ENCODE assay signal across 8 cellular contexts in the genomic region with DNA sequence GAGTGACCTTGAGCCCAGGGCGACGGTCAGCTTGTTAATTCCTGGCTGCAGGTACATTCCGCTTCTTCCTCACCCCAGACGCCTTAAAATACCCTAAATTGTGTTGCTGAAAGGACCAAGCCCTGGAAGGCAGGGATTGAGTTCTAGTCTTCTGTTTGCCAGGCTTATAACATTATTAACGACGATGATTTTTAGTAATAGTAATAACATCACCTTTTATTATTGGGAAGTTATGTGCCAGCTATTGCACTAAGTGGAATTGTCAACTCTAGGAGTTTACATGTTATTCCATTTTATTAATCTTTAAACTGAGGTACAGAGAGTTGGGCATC. TPM values are rescaled to one million over a fixed set of nuclear protein-coding genes. Genes with fewer than 3 reads are reported as not detected.
DNase-seq lines count a peak whose midpoint lies in the region; ATAC-seq and TF ChIP-seq lines count a peak whose summit lies in the region.

No MANE protein-coding gene starts in this region.

- TF ChIP-seq RAD21 in HCT116 (IDR thresholded peaks at IDR 0.05; ENCODE audit: low read depth) = no peak

- no peak for TF ChIP-seq POLR2A in HCT116 (IDR thresholded peaks at IDR 0.05; ENCODE audit: borderline replicate concordance, extremely low read depth, insufficient read depth, insufficient read length)

- H2AFZ ChIP-seq in HCT116 (ENCODE audit: low read depth, low read length, poor library complexity, severe bottlenecking) = no peak overlapping the region
- H2AFZ ChIP-seq in hepatocyte = peak overlapping the region; percentile 54

- BruUV-seq in HCT116 (replicated peaks; lab: Mats Ljungman, UMichigan) = TSS peak; percentile 81

- intact Hi-C loops in HCT116 (cut with micrococcal nuclease) = no loop called here
- intact Hi-C loops in activated CD8-positive, alpha-beta T cell treated with anti-CD3 and anti-CD28 coated beads for 36 hours (cut with micrococcal nuclease) = no loop called here

- peak overlapping the region; percentile 98 for H3K27ac Mint-ChIP-seq in activated CD8-positive, alpha-beta T cell treated with anti-CD3 and anti-CD28 coated beads for 36 hours

- H3K9me2 ChIP-seq in HCT116 (ENCODE audit: insufficient read depth) = no peaks in the 10 kb centered on the region
- H3K9me2 ChIP-seq in hepatocyte (replicated peaks; ENCODE audit: insufficient read depth) = no peaks in the 10 kb centered on the region

- H3K79me2 ChIP-seq in HCT116 (ENCODE audit: insufficient read depth, low read length) (peaks cover 79% of the 10 kb centered on the region), hepatocyte (peaks cover 63% of the 10 kb centered on the region)

- H3K27ac ChIP-seq in HCT116 (ENCODE audit: low read depth, low read length) = peak overlapping the region; percentile 52
- peak overlapping the region; percentile 83 for H3K27ac ChIP-seq in hepatocyte
- peak overlapping the region in 20 of 21 experiments; percentile 67 to 95 (median 88) for H3K27ac ChIP-seq in skin epidermis

- peak overlapping the region; percentile 93 to 95 for H3K4me3 ChIP-seq in HCT116 (replicated peaks in 1 of 2; ENCODE audit: low read depth in 1 of 2, low read length in 2 of 2)
- H3K4me3 ChIP-seq in hepatocyte = peak overlapping the region; percentile 53
- peak overlapping the region; percentile 49 to 88 (median 77) for H3K4me3 ChIP-seq in skin epidermis

- peaks cover 17% of the 10 kb centered on the region for H3K36me3 Mint-ChIP-seq in activated CD8-positive, alpha-beta T cell treated with anti-CD3 and anti-CD28 coated beads for 36 hours (ENCODE audit: low read depth)

- ATAC-seq in HCT116 = no peak
- ATAC-seq in activated CD8-positive, alpha-beta T cell treated with anti-CD3 and anti-CD28 coated beads for 36 hours = no peak
- ATAC-seq in HG03571 (IDR thresholded peaks at IDR 0.05; ENCODE audit: unreplicated experiment) = no peak
- ATAC-seq in HG03442 (IDR thresholded peaks at IDR 0.05; ENCODE audit: unreplicated experiment) = no peak
- no peak for ATAC-seq in HG03280 (IDR thresholded peaks at IDR 0.05; ENCODE audit: unreplicated experiment)

- no peaks in the 10 kb centered on the region for H3K9me3 ChIP-seq in HCT116 (ENCODE audit: control insufficient read depth in 1 of 2, insufficient read depth in 1 of 2, low read depth in 1 of 2, low read length in 2 of 2)
- no peaks in the 10 kb centered on the region for H3K9me3 ChIP-seq in hepatocyte (ENCODE audit: low read depth)

- H3K4me2 ChIP-seq in HCT116 (ENCODE audit: low read length) (peak overlapping the region; percentile 79), hepatocyte (peak overlapping the region; percentile 88)

- peaks cover 30% of the 10 kb centered on the region for H3K4me1 Mint-ChIP-seq in activated CD8-positive, alpha-beta T cell treated with anti-CD3 and anti-CD28 coated beads for 36 hours (ENCODE audit: low read depth)

- TF ChIP-seq CTCF in HCT116 (IDR thresholded peaks at IDR 0.05 in 2 of 3, conservative IDR thresholded peaks at IDR 0.05 in 1 of 3; ENCODE audit: borderline replicate concordance in 1 of 3, insufficient read depth in 1 of 3, low read depth in 2 of 3, low read length in 2 of 3) (no peak), hepatocyte (IDR thresholded peaks at IDR 0.05; ENCODE audit: poor library complexity) (no peak)
- no peak for TF ChIP-seq CTCF in activated CD8-positive, alpha-beta T cell treated with anti-CD3 and anti-CD28 coated beads for 36 hours (IDR thresholded peaks at IDR 0.05)

- H4K20me1 ChIP-seq in HCT116 (ENCODE audit: insufficient read depth) = no peaks in the 10 kb centered on the region
- no peaks in the 10 kb centered on the region for H4K20me1 ChIP-seq in hepatocyte (ENCODE audit: insufficient read depth, poor library complexity, severe bottlenecking)

- peaks cover 0 to 15% of the 10 kb centered on the region in 2 experiments; a peak in 2 of 4 replicates for H3K36me3 ChIP-seq in HCT116 (ENCODE audit: control insufficient read depth in 1 of 2, insufficient read depth in 2 of 2, low read length in 2 of 2)
- no peaks in the 10 kb centered on the region for H3K36me3 ChIP-seq in hepatocyte (replicated peaks; ENCODE audit: insufficient read depth, low read depth)

- WGBS in hepatocyte (ENCODE audit: low lambda C conversion rate, missing lambda C conversion rate) = 3% methylated on average over 6 of the region's 6 CpGs

- no peaks in the 10 kb centered on the region for H3K9me3 Mint-ChIP-seq in activated CD8-positive, alpha-beta T cell treated with anti-CD3 and anti-CD28 coated beads for 36 hours

- peaks cover 6 to 8% of the 10 kb centered on the region in 2 experiments; a peak in 3 of 4 replicates for H3K4me1 ChIP-seq in HCT116 (ENCODE audit: control insufficient read depth in 1 of 2, insufficient read depth in 2 of 2, low read length in 2 of 2)
- H3K4me1 ChIP-seq in hepatocyte (ENCODE audit: insufficient read depth) = peaks cover 23% of the 10 kb centered on the region

- CTCF ChIA-PET in HCT116 (lab: Charles Lee) = interaction anchor here (0.9 to 1.0 kb wide), 3 partner anchors 11 to 285 kb away, joined by 3 to 4 read pairs (median 4); no protein-coding TSS in a partner anchor
- CTCF ChIA-PET in activated CD8-positive, alpha-beta T cell treated with anti-CD3 and anti-CD28 coated beads for 36 hours (lab: Charles Lee) = interaction anchor here (0.7 to 10.5 kb wide), 14 partner anchors 11 to 336 kb away, joined by 3 to 138 read pairs (median 6); no protein-coding TSS in a partner anchor

- H3K27me3 ChIP-seq in HCT116 (ENCODE audit: insufficient read depth, low read length) (no peaks in the 10 kb centered on the region), hepatocyte (no peaks in the 10 kb centered on the region)

- no peaks in the 10 kb centered on the region for H3K27me3 Mint-ChIP-seq in activated CD8-positive, alpha-beta T cell treated with anti-CD3 and anti-CD28 coated beads for 36 hours

- H3K9ac ChIP-seq in HCT116 (ENCODE audit: low read length) = peak overlapping the region; percentile 93

- DNase-seq in HCT116 (ENCODE audit: low read depth, low spot score) (no peak), hepatocyte (ENCODE audit: low spot score) (no peak), EL (no peak)
- DNase-seq in activated CD8-positive, alpha-beta T cell treated with anti-CD3 and anti-CD28 coated beads for 36 hours = no peak

- RAD21 ChIA-PET in HCT116 (lab: Charles Lee; ENCODE audit: low non-redundant PET in 1 of 2, low total read pairs in 2 of 2, uncharacterized antibody in 2 of 2, unreplicated experiment in 2 of 2) = no interaction called here

- POLR2A ChIA-PET in HCT116 (lab: Charles Lee) = interaction anchor here (1.3 kb wide), 1 partner anchor 205 kb away, joined by 4 read pairs; no protein-coding TSS in a partner anchor
- POLR2A ChIA-PET in activated CD8-positive, alpha-beta T cell treated with anti-CD3 and anti-CD28 coated beads for 36 hours (lab: Charles Lee) = interaction anchor here (0.7 to 3.3 kb wide), 17 partner anchors 12 to 286 kb away, joined by 3 to 20 read pairs (median 5); no protein-coding TSS in a partner anchor

- H3K4me3 Mint-ChIP-seq in activated CD8-positive, alpha-beta T cell treated with anti-CD3 and anti-CD28 coated beads for 36 hours = peak overlapping the region; percentile 92

TF ChIP-seq in HCT116, 20 proteins besides CTCF, POLR2A, EP300 and RAD21:
- no peak for TF ChIP-seq ZBTB33 (IDR thresholded peaks at IDR 0.05; ENCODE audit: extremely low read depth, insufficient replicate concordance, low read length)
- TF ChIP-seq ZFX (IDR thresholded peaks at IDR 0.05) = no peak
- TF ChIP-seq ELF1 (IDR thresholded peaks at IDR 0.05; ENCODE audit: borderline replicate concordance, low read depth) = no peak
- no peak for TF ChIP-seq YY1 (IDR thresholded peaks at IDR 0.05; ENCODE audit: extremely low read depth, insufficient replicate concordance, low read depth, low read length)
- no peak for TF ChIP-seq CEBPB (IDR thresholded peaks at IDR 0.05; ENCODE audit: low read depth)
- no peak for TF ChIP-seq SRF (IDR thresholded peaks at IDR 0.05; ENCODE audit: low read depth)
- no peak for TF ChIP-seq EGR1 (IDR thresholded peaks at IDR 0.05; ENCODE audit: low read depth)
- TF ChIP-seq EZH2 (IDR thresholded peaks at IDR 0.05) = no peak

RNA-seq across cellular contexts. Expression of gene OXNAD1, which starts 0.4 kb away (rescaled TPM):
- total RNA-seq in HCT116 (2021; ENCODE audit: unreplicated experiment) (12.1 TPM), hepatocyte (14.7 and 21.1 TPM in 2 replicates)
- 7.6 and 8.2 TPM in 2 replicates for polyA plus RNA-seq in HCT116 (2012)
- total RNA-seq in activated CD8-positive, alpha-beta T cell treated with anti-CD3 and anti-CD28 coated beads for 36 hours = 10 to 100 TPM; 37.0 to 38.8 TPM
- polyA plus RNA-seq in hepatocyte = 11.9 and 14.4 TPM in 2 replicates

RNA-seq across cellular contexts. Expression of gene DPH3, which starts 0.7 kb away (rescaled TPM):
- total RNA-seq in HCT116 (2021; ENCODE audit: unreplicated experiment) (13.8 TPM), hepatocyte (36.9 and 45.1 TPM in 2 replicates)
- 7.0 and 7.1 TPM in 2 replicates for polyA plus RNA-seq in HCT116 (2012)
- 10 to 100 TPM; 18.2 to 19.9 TPM for total RNA-seq in activated CD8-positive, alpha-beta T cell treated with anti-CD3 and anti-CD28 coated beads for 36 hours
- polyA plus RNA-seq in hepatocyte = 51.8 and 55.0 TPM in 2 replicates
